In the genomic region with DNA sequence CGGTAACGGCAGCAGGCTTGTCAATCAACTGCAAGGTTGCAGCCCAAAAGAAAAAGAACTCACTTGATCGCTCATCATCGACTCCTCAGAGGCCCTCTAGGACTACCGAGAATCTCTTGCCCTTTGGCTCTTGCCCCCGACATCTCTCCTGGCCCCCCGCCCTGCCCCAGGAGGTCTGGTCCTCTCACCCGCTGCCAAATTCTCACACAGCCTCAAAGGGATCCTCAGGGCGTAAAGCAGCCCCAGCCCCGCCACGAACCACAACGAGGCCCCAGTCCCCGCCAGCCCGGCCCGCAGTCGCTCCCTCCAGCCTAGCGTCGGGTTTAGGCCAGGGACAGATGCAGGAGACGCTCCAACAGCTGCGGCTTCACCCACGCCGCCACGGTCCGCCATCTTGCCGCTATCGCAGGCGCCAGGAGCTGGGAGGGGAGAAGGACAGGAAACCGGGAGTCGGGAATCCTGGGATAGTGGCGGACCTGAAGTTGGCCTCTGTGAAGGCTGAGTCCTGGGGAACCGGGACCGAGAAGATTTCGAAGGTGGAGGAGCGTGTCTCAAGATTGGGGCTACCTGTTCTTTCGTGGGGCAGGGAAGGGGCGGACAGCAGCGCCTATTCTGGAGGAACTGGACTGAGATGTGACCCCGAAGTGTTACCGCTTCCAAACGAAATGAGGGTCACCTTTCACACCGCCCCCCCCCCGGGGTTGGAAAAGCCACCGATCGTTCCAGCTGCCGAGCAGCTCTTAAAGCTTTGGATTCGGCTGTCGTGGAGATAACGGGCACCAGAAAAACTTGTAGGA, we compare ENCODE assay signal across 1 cellular context.
TF ChIP-seq lines count a peak whose summit lies in the region.

A gene with protein sequence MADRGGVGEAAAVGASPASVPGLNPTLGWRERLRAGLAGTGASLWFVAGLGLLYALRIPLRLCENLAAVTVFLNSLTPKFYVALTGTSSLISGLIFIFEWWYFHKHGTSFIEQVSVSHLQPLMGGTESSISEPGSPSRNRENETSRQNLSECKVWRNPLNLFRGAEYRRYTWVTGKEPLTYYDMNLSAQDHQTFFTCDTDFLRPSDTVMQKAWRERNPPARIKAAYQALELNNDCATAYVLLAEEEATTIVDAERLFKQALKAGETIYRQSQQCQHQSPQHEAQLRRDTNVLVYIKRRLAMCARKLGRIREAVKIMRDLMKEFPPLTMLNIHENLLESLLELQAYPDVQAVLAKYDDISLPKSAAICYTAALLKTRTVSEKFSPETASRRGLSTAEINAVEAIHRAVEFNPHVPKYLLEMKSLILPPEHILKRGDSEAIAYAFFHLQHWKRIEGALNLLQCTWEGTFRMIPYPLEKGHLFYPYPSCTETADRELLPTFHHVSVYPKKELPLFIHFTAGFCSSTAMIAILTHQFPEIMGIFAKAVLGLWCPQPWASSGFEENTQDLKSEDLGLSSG (minus strand): TSS at position 421 of the 797 bp plus-strand sequence. CDS start 28 bp downstream, at position 393.

TF ChIP-seq in K562, 482 proteins besides CTCF, POLR2A, EP300 and RAD21 (continued from another document):
- TF ChIP-seq ZNF253 (CRISPR knock-in tag; conservative IDR thresholded peaks at IDR 0.05): no peak
- TF ChIP-seq KAT7 (CRISPR knock-in tag; IDR thresholded peaks at IDR 0.05; ENCODE audit: borderline replicate concordance): peak; percentile 87
- TF ChIP-seq, protein P1, sequence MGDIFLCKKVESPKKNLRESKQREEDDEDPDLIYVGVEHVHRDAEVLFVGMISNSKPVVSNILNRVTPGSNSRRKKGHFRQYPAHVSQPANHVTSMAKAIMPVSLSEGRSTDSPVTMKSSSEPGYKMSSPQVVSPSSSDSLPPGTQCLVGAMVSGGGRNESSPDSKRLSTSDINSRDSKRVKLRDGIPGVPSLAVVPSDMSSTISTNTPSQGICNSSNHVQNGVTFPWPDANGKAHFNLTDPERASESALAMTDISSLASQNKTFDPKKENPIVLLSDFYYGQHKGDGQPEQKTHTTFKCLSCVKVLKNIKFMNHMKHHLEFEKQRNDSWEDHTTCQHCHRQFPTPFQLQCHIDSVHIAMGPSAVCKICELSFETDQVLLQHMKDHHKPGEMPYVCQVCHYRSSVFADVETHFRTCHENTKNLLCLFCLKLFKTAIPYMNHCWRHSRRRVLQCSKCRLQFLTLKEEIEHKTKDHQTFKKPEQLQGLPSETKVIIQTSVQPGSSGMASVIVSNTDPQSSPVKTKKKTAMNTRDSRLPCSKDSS (IDR thresholded peaks at IDR 0.05; ENCODE audit: low read depth, partially characterized antibody): no peak
- no peak for TF ChIP-seq HBP1 (CRISPR knock-in tag; IDR thresholded peaks at IDR 0.05)
- no peak for TF ChIP-seq TSHZ1 (CRISPR knock-in tag; IDR thresholded peaks at IDR 0.05)
- TF ChIP-seq SPI1 (IDR thresholded peaks at IDR 0.05; ENCODE audit: borderline replicate concordance, low read depth, low read length): no peak
- peak; percentile 48 for TF ChIP-seq TCF3 (CRISPR knock-in tag; IDR thresholded peaks at IDR 0.05)
- no peak for TF ChIP-seq U2AF2 (optimal IDR thresholded peaks at IDR 0.05; ENCODE audit: low read depth, low read length)
- no peak for TF ChIP-seq BCOR (IDR thresholded peaks at IDR 0.05)
- no peak for TF ChIP-seq ZNF655 (CRISPR knock-in tag; IDR thresholded peaks at IDR 0.05)
- no peak for TF ChIP-seq WHSC1 (IDR thresholded peaks at IDR 0.05; ENCODE audit: low read length)
- no peak for TF ChIP-seq RCOR1 (IDR thresholded peaks at IDR 0.05; ENCODE audit: borderline replicate concordance in 1 of 2, low read depth in 2 of 2, low read length in 2 of 2)
- no peak for TF ChIP-seq ATF1 (CRISPR knock-in tag; IDR thresholded peaks at IDR 0.05)
- TF ChIP-seq ATF1 (tag; IDR thresholded peaks at IDR 0.05): no peak
- no peak for TF ChIP-seq ZNF699 (CRISPR knock-in tag; IDR thresholded peaks at IDR 0.05; ENCODE audit: insufficient replicate concordance)
- no peak for TF ChIP-seq CREB1 (IDR thresholded peaks at IDR 0.05)
- TF ChIP-seq CREB1 (CRISPR knock-in tag; IDR thresholded peaks at IDR 0.05): no peak
- TF ChIP-seq, protein P2, sequence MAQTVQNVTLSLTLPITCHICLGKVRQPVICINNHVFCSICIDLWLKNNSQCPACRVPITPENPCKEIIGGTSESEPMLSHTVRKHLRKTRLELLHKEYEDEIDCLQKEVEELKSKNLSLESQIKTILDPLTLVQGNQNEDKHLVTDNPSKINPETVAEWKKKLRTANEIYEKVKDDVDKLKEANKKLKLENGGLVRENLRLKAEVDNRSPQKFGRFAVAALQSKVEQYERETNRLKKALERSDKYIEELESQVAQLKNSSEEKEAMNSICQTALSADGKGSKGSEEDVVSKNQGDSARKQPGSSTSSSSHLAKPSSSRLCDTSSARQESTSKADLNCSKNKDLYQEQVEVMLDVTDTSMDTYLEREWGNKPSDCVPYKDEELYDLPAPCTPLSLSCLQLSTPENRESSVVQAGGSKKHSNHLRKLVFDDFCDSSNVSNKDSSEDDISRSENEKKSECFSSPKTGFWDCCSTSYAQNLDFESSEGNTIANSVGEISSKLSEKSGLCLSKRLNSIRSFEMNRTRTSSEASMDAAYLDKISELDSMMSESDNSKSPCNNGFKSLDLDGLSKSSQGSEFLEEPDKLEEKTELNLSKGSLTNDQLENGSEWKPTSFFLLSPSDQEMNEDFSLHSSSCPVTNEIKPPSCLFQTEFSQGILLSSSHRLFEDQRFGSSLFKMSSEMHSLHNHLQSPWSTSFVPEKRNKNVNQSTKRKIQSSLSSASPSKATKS (CRISPR knock-in tag; IDR thresholded peaks at IDR 0.05): no peak
- TF ChIP-seq RBM17 (IDR thresholded peaks at IDR 0.05; ENCODE audit: borderline replicate concordance, low read depth, low read length): no peak
- TF ChIP-seq CREM (IDR thresholded peaks at IDR 0.05; ENCODE audit: low read depth): peak; percentile 49; the same call in 1 of the 2 replicates
- TF ChIP-seq ZNF449 (CRISPR knock-in tag; IDR thresholded peaks at IDR 0.05): no peak
- TF ChIP-seq BMI1 (IDR thresholded peaks at IDR 0.05; ENCODE audit: low read length): no peak
- TF ChIP-seq MBD2 (IDR thresholded peaks at IDR 0.05; ENCODE audit: borderline replicate concordance, low read depth): peak; percentile 50; the same call in 1 of the 2 replicates
- TF ChIP-seq ZNF217 (CRISPR knock-in tag; IDR thresholded peaks at IDR 0.05): no peak
- no peak for TF ChIP-seq FOXP4 (CRISPR knock-in tag; IDR thresholded peaks at IDR 0.05; ENCODE audit: borderline replicate concordance)
- TF ChIP-seq EHMT2 (IDR thresholded peaks at IDR 0.05): no peak
